8 cellular contexts compared by ENCODE assay signal in genomic region chr6:2989332-2990178, GRCh38. TPM values are rescaled to one million over a fixed set of nuclear protein-coding genes. Genes with fewer than 3 reads are reported as not detected.
DNase-seq lines count a peak whose midpoint lies in the region; ATAC-seq, FAIRE-seq and TF ChIP-seq lines count a peak whose summit lies in the region.

No MANE protein-coding gene starts in this region.

- ATAC-seq in HG02798 (IDR thresholded peaks at IDR 0.05; ENCODE audit: poor library complexity, unreplicated experiment) (peak; percentile 71), heart left ventricle (peak; percentile 63 to 81 (median 72))

- peaks cover 22 to 45% of the 10 kb centered on the region in 2 donors for H3K4me1 ChIP-seq in adrenal gland (replicated peaks in 1 of 2)
- H3K4me1 ChIP-seq in heart left ventricle = peaks cover 0 to 29% (median 18%) of the 10 kb centered on the region in 12 donors

- H3K36me3 ChIP-seq in adrenal gland (replicated peaks in 1 of 2) (no peaks in the 10 kb centered on the region), heart left ventricle (peaks cover 0 to 8% (median 0%) of the 10 kb centered on the region in 9 donors)

- peak; percentile 60 for FAIRE-seq in GM12891 (lab: Jason Lieb, UNC)

- H3K27ac ChIP-seq in adrenal gland (peak overlapping the region; percentile 97 to 100 (median 98)), heart left ventricle (peak overlapping the region; percentile 92 to 100 (median 99))

- no peaks in the 10 kb centered on the region for H3K9me3 ChIP-seq in adrenal gland (replicated peaks in 1 of 3)
- H3K9me3 ChIP-seq in heart left ventricle = no peaks in the 10 kb centered on the region

- TF ChIP-seq POLR2A in GM12891 (IDR thresholded peaks at IDR 0.05; ENCODE audit: low read depth, low read length) (no peak), adrenal gland (IDR thresholded peaks at IDR 0.05) (peak in 1 of 2 donors; percentile 54), heart left ventricle (IDR thresholded peaks at IDR 0.05) (peak; percentile 33 to 41)

- intact Hi-C loops in adrenal gland (cut with DNase I) (loop anchor here in 1 of 2 donors (2.0 kb wide), 1 partner anchor 39 kb away; no protein-coding TSS in a partner anchor), heart left ventricle (cut with DNase I) (loop anchor here (1.0 to 10.0 kb wide), 12 partner anchors 19 to 265 kb away; partner anchors contain the start of genes PSMG4 (in 3 of the 10), SERPINB6 (in 3 of the 10) and SERPINB1 (in 2 of the 10))

- DNase-seq in GM12891 (ENCODE audit: insufficient read length, low spot score) (no peak), NCI-H1436 treated with DMSO at 0.1 percent for 48 hours (lab: John Stamatoyannopoulos, UW) (peak; percentile 79), SW480 (ENCODE audit: low spot score) (peak; percentile 94), adrenal gland (peak; percentile 79 to 96 (median 90)), heart left ventricle (peak in 4 of 5 donors; percentile 86 to 91 (median 90)), pons (ENCODE audit: low spot score) (peak; percentile 99), ureter (ENCODE audit: low spot score) (peak; percentile 91)

- no peaks in the 10 kb centered on the region for H3K27me3 ChIP-seq in adrenal gland
- H3K27me3 ChIP-seq in heart left ventricle = no peaks in the 10 kb centered on the region

- 0 to 1% (median 0%) methylated on average over 21 to 22 of the region's 22 CpGs for WGBS in adrenal gland, 4 donors
- WGBS in heart left ventricle, 4 donors = 0% methylated on average over 22 of the region's 22 CpGs

- TF ChIP-seq CTCF in adrenal gland (IDR thresholded peaks at IDR 0.05) (peak in 3 of 6 experiments; percentile 28 to 42 (median 41)), heart left ventricle (IDR thresholded peaks at IDR 0.05) (peak in 1 of 12 donors; percentile 26)

- H3K4me3 ChIP-seq in adrenal gland = peak overlapping the region; percentile 45 to 64 (median 55)
- H3K4me3 ChIP-seq in heart left ventricle = peak overlapping the region; percentile 69 to 93 (median 80)

TF ChIP-seq in GM12891, 5 proteins besides CTCF, POLR2A, EP300 and RAD21:
- TF ChIP-seq POLR2AphosphoS5 (IDR thresholded peaks at IDR 0.05; ENCODE audit: low read depth, low read length) (peak; percentile 67), POU2F2 (IDR thresholded peaks at IDR 0.05; ENCODE audit: low read depth, low read length) (peak; percentile 84; the same call in 1 of the 2 replicates), TAF1 (IDR thresholded peaks at IDR 0.05; ENCODE audit: low read depth, low read length) (peak; percentile 87), SPI1 (IDR thresholded peaks at IDR 0.05; ENCODE audit: low read depth, low read length) (no peak)

RNA-seq across cellular contexts. Expression of gene NQO2, which starts 10.1 kb away (rescaled TPM):
- polyA plus RNA-seq in GM12891 (2012; ENCODE audit: low read depth, missing spikeins) = 0.63 TPM
- total RNA-seq in adrenal gland (100 to 1,000 TPM; 133 to 200 (median 146) TPM), heart left ventricle (10 to 100 TPM; 37.0 to 76.0 (median 62.8) TPM), ureter (27.0 TPM)
- polyA plus RNA-seq in adrenal gland (100 to 1,000 TPM; 100 to 177 (median 158) TPM), heart left ventricle (10 to 100 TPM; 40.8 to 85.4 TPM)

RNA-seq across cellular contexts. Expression of gene SERPINB6, which starts 18.2 kb away (rescaled TPM):
- polyA plus RNA-seq in GM12891 (2012; ENCODE audit: low read depth, missing spikeins) = 1.7 TPM
- total RNA-seq in adrenal gland (100 to 1,000 TPM; 161 to 258 (median 209) TPM), heart left ventricle (100 to 1,000 TPM; 168 to 246 (median 188) TPM), ureter (121 TPM)
- polyA plus RNA-seq in adrenal gland (100 to 1,000 TPM; 161 to 332 (median 229) TPM), heart left ventricle (100 to 1,000 TPM; 146 to 157 TPM)
